23 cellular contexts compared by ENCODE assay signal in genomic region chr9:127114606-127115005, GRCh38. TPM values are rescaled to one million over a fixed set of nuclear protein-coding genes. Genes with fewer than 3 reads are reported as not detected.
"Had no signal": no experiment of that assay in that cellular context is flagged by ENCODE, and none has a peak within 500 bp of the region (broad histone marks: within the 10 kb centered on the region; RNA-seq: fewer than 3 reads in every experiment).

No MANE protein-coding gene starts in this region.

- H3K4me3 ChIP-seq: heart right ventricle, lower lobe of right lung, neural progenitor cell, testis had no signal

- H3K4me1 ChIP-seq: testis had no signal

- H3K36me3 ChIP-seq: lower lobe of right lung, neural progenitor cell had no signal

- ATAC-seq: left colon; lower lobe of right lung; naive thymus-derived CD8-positive, alpha-beta T cell; right cardiac atrium; T-cell had no signal

- H3K4me2 ChIP-seq: neural progenitor cell had no signal

- H2AFZ ChIP-seq: neural progenitor cell had no signal

- H3K9ac ChIP-seq: neural progenitor cell had no signal

- H3K27ac ChIP-seq: epithelial cell of prostate, lower lobe of right lung, neural progenitor cell, testis had no signal

- H3K9me3 ChIP-seq: heart right ventricle, lower lobe of right lung, testis had no signal

- DNase-seq: activated B cell treated with CpG ODN at 0.5 μM for 24 hours; activated CD4-positive, alpha-beta T cell treated with anti-CD3 and anti-CD28 coated beads for 4 hours; activated CD4-positive, alpha-beta T cell treated with anti-CD3 and anti-CD28 coated beads, Interleukin-2, amount 50 U/mL, for 48 hours; activated naive CD4-positive, alpha-beta T cell treated with Interleukin-2 at 50 U/mL for 16 hours; activated naive CD8-positive, alpha-beta T cell treated with anti-CD3 and anti-CD28 coated beads, Interleukin-2, amount 10 ng/mL, durations not matched to agents 7 days and 5 days; activated T-cell treated with anti-CD3 and anti-CD28 coated beads, Interleukin-2, amount 50 U/mL, for 48 hours; amniotic stem cell; cerebellar nuclear complex; cortex of kidney; heart right ventricle; islet precursor cell; left colon; lower lobe of right lung; right cardiac atrium; stimulated activated CD4-positive, alpha-beta T cell treated with anti-CD3 and anti-CD28 coated beads, Interleukin-12 subunit alpha, Interleukin-12 subunit beta, amount 100 ng/mL, for 4 hours; stimulated activated CD4-positive, alpha-beta T cell treated with anti-CD3 and anti-CD28 coated beads, Interleukin-1b, Interleukin-23, amount 100 ng/mL, for 48 hours; T-cell; testis; trophoblast cell had no signal

- H3K27me3 ChIP-seq: heart right ventricle, neural progenitor cell, testis had no signal

RNA-seq across cellular contexts. Expression of gene ANGPTL2, which starts 7.8 kb away (rescaled TPM):
- total RNA-seq: activated B cell treated with CpG ODN at 0.5 μM for 24 hours; activated CD8-positive, alpha-beta memory T cell treated with anti-CD3 and anti-CD28 coated beads for 36 hours; activated naive CD8-positive, alpha-beta T cell treated with anti-CD3 and anti-CD28 coated beads, Interleukin-2, amount 10 ng/mL, durations not matched to agents 7 days and 5 days; naive thymus-derived CD8-positive, alpha-beta T cell had no signal
- polyA plus RNA-seq: naive thymus-derived CD8-positive, alpha-beta T cell had no signal
